ENCODE assay signal across 1 cellular context in genomic region chr17:72164340-72164739, GRCh38.
TF ChIP-seq lines count a peak whose summit lies in the region.

No MANE protein-coding gene starts in this region.

TF ChIP-seq in WTC11, 78 proteins besides CTCF, POLR2A, EP300 and RAD21 (continued from another document):
- TF ChIP-seq AFF4 (CRISPR knock-in tag; IDR thresholded peaks at IDR 0.05; ENCODE audit: borderline replicate concordance) (no peak), ZNF425 (CRISPR knock-in tag; conservative IDR thresholded peaks at IDR 0.05) (no peak), GRHL2 (CRISPR knock-in tag; IDR thresholded peaks at IDR 0.05; ENCODE audit: insufficient replicate concordance, severe bottlenecking) (no peak), USF2 (CRISPR knock-in tag; IDR thresholded peaks at IDR 0.05) (no peak; the same call in 1 of the 2 replicates), GTF2I (CRISPR knock-in tag; conservative IDR thresholded peaks at IDR 0.05) (no peak), ARID4B (CRISPR knock-in tag; IDR thresholded peaks at IDR 0.05; ENCODE audit: borderline replicate concordance) (no peak), STAT6 (CRISPR knock-in tag; conservative IDR thresholded peaks at IDR 0.05; ENCODE audit: low read depth) (no peak), HMGXB4 (CRISPR knock-in tag; IDR thresholded peaks at IDR 0.05) (no peak), ZNF671 (CRISPR knock-in tag; IDR thresholded peaks at IDR 0.05) (no peak), AR (CRISPR knock-in tag; IDR thresholded peaks at IDR 0.05) (no peak), PRDM15 (CRISPR knock-in tag; IDR thresholded peaks at IDR 0.05) (no peak)
